Comparison of ENCODE assay signal across 1 cellular context in genomic region chr13:110106726-110107125, GRCh38.
TF ChIP-seq lines count a peak whose summit lies in the region.

No MANE protein-coding gene starts in this region.

TF ChIP-seq in liver, 16 proteins besides CTCF, POLR2A, EP300 and RAD21 (continued from another document):
- peak; percentile 15 for TF ChIP-seq REST (IDR thresholded peaks at IDR 0.05)
- TF ChIP-seq RXRA (IDR thresholded peaks at IDR 0.05): no peak
- TF ChIP-seq HNF4A (conservative IDR thresholded peaks at IDR 0.05): peak; percentile 39 to 48
TF ChIP-seq in liver: peak in this region for 3.
